Comparison of ENCODE assay signal across 8 cellular contexts in the genomic region with DNA sequence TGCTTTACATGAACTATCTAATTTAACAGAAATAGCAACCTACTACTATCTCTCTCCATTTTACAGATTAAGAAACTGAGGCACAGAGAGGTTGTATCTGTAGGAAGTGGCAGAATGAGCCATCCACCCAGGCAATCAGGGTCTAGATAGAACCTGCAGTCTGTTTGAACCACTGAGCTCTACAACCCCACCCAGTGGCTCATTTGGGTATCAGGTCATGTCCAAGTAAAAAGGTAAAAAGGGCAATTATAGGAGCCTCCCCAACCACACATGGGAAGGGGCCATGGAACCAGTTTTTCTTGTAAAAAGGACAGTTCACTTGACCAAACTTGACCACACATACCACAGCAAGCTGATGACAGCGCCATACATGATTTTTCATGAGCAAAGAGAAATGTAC.
DNase-seq lines count a peak whose midpoint lies in the region; FAIRE-seq and TF ChIP-seq lines count a peak whose summit lies in the region.

No MANE protein-coding gene starts in this region.

- peaks cover 2% of the 10 kb centered on the region for H3K9me3 Mint-ChIP-seq in activated naive CD4-positive, alpha-beta T cell treated with anti-CD3 and anti-CD28 coated beads for 36 hours

- no peak overlapping the region for H3K4me3 Mint-ChIP-seq in activated naive CD4-positive, alpha-beta T cell treated with anti-CD3 and anti-CD28 coated beads for 36 hours

- H3K27ac Mint-ChIP-seq in activated naive CD4-positive, alpha-beta T cell treated with anti-CD3 and anti-CD28 coated beads for 36 hours = no peak overlapping the region

- H3K9ac ChIP-seq in liver (ENCODE audit: low read depth in 1 of 2, low read length in 2 of 2) = no peak overlapping the region

- CTCF ChIA-PET in activated naive CD4-positive, alpha-beta T cell treated with anti-CD3 and anti-CD28 coated beads for 36 hours (lab: Charles Lee) = interaction anchor here (1.7 to 1.9 kb wide), 2 partner anchors 25 to 68 kb away, joined by 3 to 6 read pairs; no protein-coding TSS in a partner anchor

- peak in 1 of 2 donors; percentile 42 for TF ChIP-seq RAD21 in liver (IDR thresholded peaks at IDR 0.05)

- peak; percentile 28 for DNase-seq in activated naive CD4-positive, alpha-beta T cell treated with anti-CD3 and anti-CD28 coated beads for 36 hours
- no peak for DNase-seq in activated naive CD4-positive, alpha-beta T cell treated with anti-CD3 and anti-CD28 coated beads, Interleukin-2, amount 50 U/mL, for 16 hours
- peak; percentile 28 for DNase-seq in HuH-7.5 (ENCODE audit: low spot score)
- peak; percentile 9 to 13 for DNase-seq in activated CD4-positive, alpha-beta T cell treated with anti-CD3 and anti-CD28 coated beads, Interleukin-2, amount 50 U/mL, for 48 hours
- DNase-seq in NCI-H187 (lab: John Stamatoyannopoulos, UW) = no peak
- DNase-seq in frontal cortex (ENCODE audit: low spot score in 2 of 2) = no peak
- no peak for DNase-seq in activated T-cell treated with anti-CD3 and anti-CD28 coated beads, Interleukin-2, amount 50 U/mL, for 1 hour

- TF ChIP-seq CTCF in liver (IDR thresholded peaks at IDR 0.05; ENCODE audit: low read depth, low read length, missing input control) = peak; percentile 19

- no peaks in the 10 kb centered on the region for H3K36me3 Mint-ChIP-seq in activated naive CD4-positive, alpha-beta T cell treated with anti-CD3 and anti-CD28 coated beads for 36 hours (ENCODE audit: low read depth)

- H3K4me1 Mint-ChIP-seq in activated naive CD4-positive, alpha-beta T cell treated with anti-CD3 and anti-CD28 coated beads for 36 hours (ENCODE audit: low read depth) = no peaks in the 10 kb centered on the region

- intact Hi-C loops in activated naive CD4-positive, alpha-beta T cell treated with anti-CD3 and anti-CD28 coated beads for 36 hours (cut with micrococcal nuclease) = no loop called here

- H3K27ac ChIP-seq in liver (ENCODE audit: low read depth in 1 of 2, low read length in 2 of 2) = no peak overlapping the region

- H3K27me3 Mint-ChIP-seq in activated naive CD4-positive, alpha-beta T cell treated with anti-CD3 and anti-CD28 coated beads for 36 hours (ENCODE audit: low read depth) = peaks cover 8% of the 10 kb centered on the region

- FAIRE-seq in frontal cortex (lab: Jason Lieb, UNC) = no peak

- no peaks in the 10 kb centered on the region for H3K36me3 ChIP-seq in liver (ENCODE audit: control insufficient read depth in 4 of 4, insufficient read depth in 3 of 4, low read depth in 1 of 4, low read length in 3 of 4)

- no peaks in the 10 kb centered on the region for H3K4me1 ChIP-seq in liver (ENCODE audit: control insufficient read depth in 4 of 4, insufficient read depth in 4 of 4, low read length in 3 of 4)

- no peaks in the 10 kb centered on the region for H3K9me3 ChIP-seq in liver (ENCODE audit: control insufficient read depth in 4 of 4, low read length in 3 of 4)

- no peaks in the 10 kb centered on the region for H3K27me3 ChIP-seq in liver (ENCODE audit: control insufficient read depth in 4 of 4, insufficient read depth in 4 of 4, low read length in 3 of 4)

- no peak overlapping the region for H3K4me3 ChIP-seq in liver (ENCODE audit: low read depth in 1 of 3, low read length in 3 of 3)

- WGBS in liver = 47% methylated on average over 1 of the region's 1 CpG

TF ChIP-seq in liver, 16 proteins besides CTCF, POLR2A, EP300 and RAD21:
- TF ChIP-seq ZBTB33 (IDR thresholded peaks at IDR 0.05) (no peak), RXRA (IDR thresholded peaks at IDR 0.05) (no peak), FOXA2 (IDR thresholded peaks at IDR 0.05) (no peak), REST (IDR thresholded peaks at IDR 0.05) (no peak), FOXA1 (IDR thresholded peaks at IDR 0.05) (no peak), TAF1 (conservative IDR thresholded peaks at IDR 0.05) (no peak), YY1 (IDR thresholded peaks at IDR 0.05) (no peak), JUND (IDR thresholded peaks at IDR 0.05) (no peak), GABPA (IDR thresholded peaks at IDR 0.05 in 1 of 2, conservative IDR thresholded peaks at IDR 0.05 in 1 of 2) (no peak), HNF4G (IDR thresholded peaks at IDR 0.05) (no peak), HNF4A (conservative IDR thresholded peaks at IDR 0.05) (no peak), SP1 (IDR thresholded peaks at IDR 0.05) (no peak), EGR1 (IDR thresholded peaks at IDR 0.05; ENCODE audit: low read depth in 2 of 2) (no peak), NR2F2 (IDR thresholded peaks at IDR 0.05) (no peak)
- TF ChIP-seq, protein P1, sequence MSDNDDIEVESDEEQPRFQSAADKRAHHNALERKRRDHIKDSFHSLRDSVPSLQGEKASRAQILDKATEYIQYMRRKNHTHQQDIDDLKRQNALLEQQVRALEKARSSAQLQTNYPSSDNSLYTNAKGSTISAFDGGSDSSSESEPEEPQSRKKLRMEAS (IDR thresholded peaks at IDR 0.05) = no peak
- TF ChIP-seq, protein P2, sequence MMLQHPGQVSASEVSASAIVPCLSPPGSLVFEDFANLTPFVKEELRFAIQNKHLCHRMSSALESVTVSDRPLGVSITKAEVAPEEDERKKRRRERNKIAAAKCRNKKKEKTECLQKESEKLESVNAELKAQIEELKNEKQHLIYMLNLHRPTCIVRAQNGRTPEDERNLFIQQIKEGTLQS (IDR thresholded peaks at IDR 0.05) = no peak

Comparison
In these comparisons a context has a peak if more than half of its experiments do, and no peak if none do; other contexts are left out.
1. DNase-seq: peak in activated naive CD4-positive, alpha-beta T cell treated with anti-CD3 and anti-CD28 coated beads for 36 hours (single experiment), HuH-7.5 (single experiment) and activated CD4-positive, alpha-beta T cell treated with anti-CD3 and anti-CD28 coated beads, Interleukin-2, amount 50 U/mL, for 48 hours (2 of 2); none in activated naive CD4-positive, alpha-beta T cell treated with anti-CD3 and anti-CD28 coated beads, Interleukin-2, amount 50 U/mL, for 16 hours (single experiment), NCI-H187 (0 of 2), frontal cortex (0 of 2) and activated T-cell treated with anti-CD3 and anti-CD28 coated beads, Interleukin-2, amount 50 U/mL, for 1 hour (single experiment).